Comparison of ENCODE assay signal across 1 cellular context in the genomic region with DNA sequence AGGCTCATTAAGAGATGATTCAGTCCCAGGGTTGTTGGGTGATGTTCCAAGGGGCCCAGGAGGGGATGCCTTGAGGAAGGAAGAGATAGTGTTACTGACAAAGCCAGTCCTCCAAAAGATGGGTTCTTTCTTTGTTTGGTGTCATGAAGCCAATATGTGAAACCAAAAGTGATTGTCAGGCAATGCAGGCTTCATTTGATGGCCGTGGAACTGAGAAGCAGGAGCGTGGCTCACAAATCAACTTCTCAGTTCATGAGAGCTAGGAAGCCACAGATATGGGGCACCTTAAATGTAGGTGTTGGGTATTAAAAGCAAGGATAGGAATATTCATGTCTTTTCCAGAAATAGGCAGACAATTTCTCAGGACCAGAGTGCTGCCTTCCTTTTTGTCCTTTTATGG.
TF ChIP-seq lines count a peak whose summit lies in the region.

No MANE protein-coding gene starts in this region.

TF ChIP-seq in GM12878, 131 proteins besides CTCF, POLR2A, EP300 and RAD21 (continued from another document):
- TF ChIP-seq, protein P1, sequence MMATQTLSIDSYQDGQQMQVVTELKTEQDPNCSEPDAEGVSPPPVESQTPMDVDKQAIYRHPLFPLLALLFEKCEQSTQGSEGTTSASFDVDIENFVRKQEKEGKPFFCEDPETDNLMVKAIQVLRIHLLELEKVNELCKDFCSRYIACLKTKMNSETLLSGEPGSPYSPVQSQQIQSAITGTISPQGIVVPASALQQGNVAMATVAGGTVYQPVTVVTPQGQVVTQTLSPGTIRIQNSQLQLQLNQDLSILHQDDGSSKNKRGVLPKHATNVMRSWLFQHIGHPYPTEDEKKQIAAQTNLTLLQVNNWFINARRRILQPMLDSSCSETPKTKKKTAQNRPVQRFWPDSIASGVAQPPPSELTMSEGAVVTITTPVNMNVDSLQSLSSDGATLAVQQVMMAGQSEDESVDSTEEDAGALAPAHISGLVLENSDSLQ (IDR thresholded peaks at IDR 0.05), result peak; percentile 24; the same call in 1 of the 2 replicates
- no peak for TF ChIP-seq ZNF217 (IDR thresholded peaks at IDR 0.05)
